8 cellular contexts compared by ENCODE assay signal in the genomic region with DNA sequence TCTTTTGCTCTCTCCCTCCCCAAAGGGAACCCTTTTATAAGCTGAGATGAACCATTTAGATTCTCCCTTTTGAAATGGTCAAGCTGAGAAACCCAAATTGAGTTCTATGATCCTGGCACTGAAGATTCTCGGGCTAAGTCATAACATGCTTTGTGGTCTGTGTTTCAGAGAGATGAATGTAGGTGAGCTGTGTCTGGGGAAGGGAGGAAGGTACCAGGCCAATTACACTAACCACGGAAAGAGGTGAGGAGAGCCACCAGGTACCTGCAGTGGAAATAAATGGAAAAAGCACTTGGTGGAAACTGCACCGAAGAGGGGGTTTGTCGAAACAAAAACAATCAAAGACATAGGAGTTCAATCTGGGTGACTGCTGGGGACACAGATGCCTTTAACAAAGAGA. TPM values are rescaled to one million over a fixed set of nuclear protein-coding genes. Genes with fewer than 3 reads are reported as not detected.
DNase-seq lines count a peak whose midpoint lies in the region; ATAC-seq, FAIRE-seq and TF ChIP-seq lines count a peak whose summit lies in the region.

No MANE protein-coding gene starts in this region.

- peaks cover 27% of the 10 kb centered on the region; the same call in 1 of the 2 replicates for H3K4me1 ChIP-seq in Panc1 (ENCODE audit: control insufficient read depth, insufficient read depth, low read length)
- H3K4me1 ChIP-seq in kidney (ENCODE audit: control insufficient read depth in 1 of 2, insufficient read depth in 1 of 2, low read depth in 1 of 2, low read length in 2 of 2) = peaks cover 11 to 22% of the 10 kb centered on the region in 2 donors
- H3K4me1 ChIP-seq in tibial nerve = peaks cover 5 to 41% (median 36%) of the 10 kb centered on the region in 4 donors

- CTCF ChIA-PET in activated CD8-positive, alpha-beta memory T cell treated with anti-CD3 and anti-CD28 coated beads, Interleukin-2, amount 10 ng/mL, durations not matched to agents 7 days and 5 days (lab: Charles Lee) = interaction anchor here (1.4 to 3.0 kb wide), 2 partner anchors 11 to 14 kb away, joined by 4 to 18 read pairs; partner anchors contain the start of gene WDFY1
- CTCF ChIA-PET in Panc1 (lab: Charles Lee) = no interaction called here

- no peak for TF ChIP-seq POLR2A in tibial nerve (IDR thresholded peaks at IDR 0.05)

- no peak for TF ChIP-seq EP300 in tibial nerve (IDR thresholded peaks at IDR 0.05)

- peaks cover 54% of the 10 kb centered on the region for H3K4me1 Mint-ChIP-seq in activated CD8-positive, alpha-beta memory T cell treated with anti-CD3 and anti-CD28 coated beads, Interleukin-2, amount 10 ng/mL, durations not matched to agents 7 days and 5 days

- peak overlapping the region; percentile 2 to 68 for H3K9ac ChIP-seq in kidney (ENCODE audit: low read length in 2 of 2)

- H3K27ac ChIP-seq in Panc1 (ENCODE audit: low read length) (peak overlapping the region; percentile 94), kidney (ENCODE audit: low read depth in 2 of 2, low read length in 2 of 2) (peak overlapping the region in 1 of 2 donors; percentile 84), tibial nerve (peak overlapping the region; percentile 77 to 95 (median 86))

- no peaks in the 10 kb centered on the region for H3K27me3 Mint-ChIP-seq in activated CD8-positive, alpha-beta memory T cell treated with anti-CD3 and anti-CD28 coated beads, Interleukin-2, amount 10 ng/mL, durations not matched to agents 7 days and 5 days

- DNase-seq in activated CD8-positive, alpha-beta memory T cell treated with anti-CD3 and anti-CD28 coated beads, Interleukin-2, amount 10 ng/mL, durations not matched to agents 7 days and 5 days = no peak
- no peak for DNase-seq in activated CD8-positive, alpha-beta memory T cell treated with anti-CD3 and anti-CD28 coated beads, Interleukin-2, amount 50 U/mL, for 48 hours
- no peak for DNase-seq in Panc1 (ENCODE audit: low read depth, low spot score)
- no peak for DNase-seq in kidney
- DNase-seq in tibial nerve (ENCODE audit: low spot score in 2 of 2) = no peak
- DNase-seq in T-helper 9 cell = no peak
- DNase-seq in HUDEP-2 (lab: John Stamatoyannopoulos, UW; ENCODE audit: unreplicated experiment in 76 of 76) = no peak
- no peak for DNase-seq in middle frontal gyrus (ENCODE audit: extremely low spot score, low spot score)

- intact Hi-C loops in Panc1 (cut with micrococcal nuclease; ENCODE audit: unreplicated experiment) (no loop called here), kidney (cut with DNase I) (no loop called here)

- FAIRE-seq in kidney (lab: Jason Lieb, UNC) = no peak

- H3K4me3 ChIP-seq in Panc1 (ENCODE audit: low read depth in 2 of 2, low read length in 2 of 2) (no peak overlapping the region), kidney (ENCODE audit: low read length in 2 of 2) (peak overlapping the region; percentile 64 to 81), tibial nerve (peak overlapping the region in 1 of 4 donors; percentile 77)

- no peaks in the 10 kb centered on the region for H3K9me3 Mint-ChIP-seq in activated CD8-positive, alpha-beta memory T cell treated with anti-CD3 and anti-CD28 coated beads, Interleukin-2, amount 10 ng/mL, durations not matched to agents 7 days and 5 days (ENCODE audit: low read depth)

- peak overlapping the region; percentile 73 for H3K27ac Mint-ChIP-seq in activated CD8-positive, alpha-beta memory T cell treated with anti-CD3 and anti-CD28 coated beads, Interleukin-2, amount 10 ng/mL, durations not matched to agents 7 days and 5 days

- no peaks in the 10 kb centered on the region for H3K27me3 ChIP-seq in Panc1 (ENCODE audit: control insufficient read depth, insufficient read depth, low read length)
- no peaks in the 10 kb centered on the region for H3K27me3 ChIP-seq in tibial nerve

- POLR2A ChIA-PET in Panc1 (lab: Charles Lee) = interaction anchor here (0.7 kb wide), 1 partner anchor 44 kb away, joined by 3 read pairs; no protein-coding TSS in a partner anchor

- no peak for ATAC-seq in activated CD8-positive, alpha-beta memory T cell treated with anti-CD3 and anti-CD28 coated beads, Interleukin-2, amount 10 ng/mL, durations not matched to agents 7 days and 5 days
- ATAC-seq in Panc1 = no peak

- no peaks in the 10 kb centered on the region for H3K9me3 ChIP-seq in Panc1 (ENCODE audit: control insufficient read depth, insufficient read depth, low read depth, low read length)
- no peaks in the 10 kb centered on the region for H3K9me3 ChIP-seq in kidney (ENCODE audit: control insufficient read depth in 1 of 2, low read length in 2 of 2)
- no peaks in the 10 kb centered on the region for H3K9me3 ChIP-seq in tibial nerve

- BruUV-seq in Panc1 (replicated peaks; lab: Mats Ljungman, UMichigan) = no TSS peak

- TF ChIP-seq CTCF in Panc1 (IDR thresholded peaks at IDR 0.05) (no peak), kidney (IDR thresholded peaks at IDR 0.05; ENCODE audit: borderline replicate concordance, extremely low read depth, insufficient read depth) (no peak), tibial nerve (IDR thresholded peaks at IDR 0.05) (no peak)

- in situ Hi-C loops in Panc1 (cut with HindIII; ENCODE audit: low pct_unique_long_range_greater_than_20kb, low sequenced_read_pairs) = no loop called here

- H3K36me3 ChIP-seq in Panc1 (ENCODE audit: control insufficient read depth, insufficient read depth, low read length) (peaks cover 14% of the 10 kb centered on the region), kidney (ENCODE audit: control insufficient read depth in 1 of 2, insufficient read depth in 2 of 2, low read length in 2 of 2) (peaks cover 0 to 2% of the 10 kb centered on the region in 2 donors), tibial nerve (peaks cover 0 to 11% (median 0%) of the 10 kb centered on the region in 3 donors)

- peaks cover 20% of the 10 kb centered on the region for H3K36me3 Mint-ChIP-seq in activated CD8-positive, alpha-beta memory T cell treated with anti-CD3 and anti-CD28 coated beads, Interleukin-2, amount 10 ng/mL, durations not matched to agents 7 days and 5 days

- peak overlapping the region; percentile 35 for H3K4me3 Mint-ChIP-seq in activated CD8-positive, alpha-beta memory T cell treated with anti-CD3 and anti-CD28 coated beads, Interleukin-2, amount 10 ng/mL, durations not matched to agents 7 days and 5 days

- WGBS in tibial nerve, 2 donors = 48 to 50% methylated on average over 4 of the region's 4 CpGs

RNA-seq across cellular contexts. Expression of gene MRPL44, which starts 1.0 kb away (rescaled TPM):
- total RNA-seq in activated CD8-positive, alpha-beta memory T cell treated with anti-CD3 and anti-CD28 coated beads, Interleukin-2, amount 10 ng/mL, durations not matched to agents 7 days and 5 days = 10 to 100 TPM; 30.4 to 34.9 TPM
- 27.8 TPM for total RNA-seq in Panc1 (2021; ENCODE audit: unreplicated experiment)
- polyA plus RNA-seq in Panc1 (2012; ENCODE audit: insufficient read length) = 18.3 TPM
- 24.2 TPM for total RNA-seq in kidney
- polyA plus RNA-seq in kidney (ENCODE audit: insufficient read depth, low read depth, low replicate concordance) = 52.7 TPM
- total RNA-seq in tibial nerve = 10 to 100 TPM; 17.7 to 27.3 (median 20.2) TPM

RNA-seq across cellular contexts. Expression of gene WDFY1, which starts 11.1 kb away (rescaled TPM):
- 10 to 100 TPM; 29.2 to 55.0 TPM for total RNA-seq in activated CD8-positive, alpha-beta memory T cell treated with anti-CD3 and anti-CD28 coated beads, Interleukin-2, amount 10 ng/mL, durations not matched to agents 7 days and 5 days
- total RNA-seq in Panc1 (2021; ENCODE audit: unreplicated experiment) = 48.5 TPM
- 47.8 TPM for polyA plus RNA-seq in Panc1 (2012; ENCODE audit: insufficient read length)
- total RNA-seq in kidney = 38.4 TPM
- 10.4 TPM for polyA plus RNA-seq in kidney (ENCODE audit: insufficient read depth, low read depth, low replicate concordance)
- total RNA-seq in tibial nerve = 10 to 100 TPM; 33.1 to 61.8 (median 50.4) TPM

Comparison
In these comparisons a context has a peak if more than half of its experiments do, and no peak if none do; other contexts are left out.
1. H3K4me3 ChIP-seq: peak in kidney (2 of 2); none in Panc1 (0 of 2).